ENCODE assay signal across 17 cellular contexts in genomic region chr1:111378806-111379205, GRCh38. TPM values are rescaled to one million over a fixed set of nuclear protein-coding genes. Genes with fewer than 3 reads are reported as not detected.
DNase-seq lines count a peak whose midpoint lies in the region; ATAC-seq and TF ChIP-seq lines count a peak whose summit lies in the region.
"Had no signal": no experiment of that assay in that cellular context is flagged by ENCODE, and none has a peak within 500 bp of the region (broad histone marks: within the 10 kb centered on the region; RNA-seq: fewer than 3 reads in every experiment).

No MANE protein-coding gene starts in this region.

- H3K9me3 ChIP-seq in HEK293 (ENCODE audit: control insufficient read depth, insufficient read depth, low read depth, low read length) (no peaks in the 10 kb centered on the region), mucosa of descending colon (no peaks in the 10 kb centered on the region)
- H3K9me3 ChIP-seq in naive thymus-derived CD4-positive, alpha-beta T cell (ENCODE audit: control insufficient read depth in 2 of 3, low read length in 3 of 3): no peaks in the 10 kb centered on the region

- CTCF ChIA-PET in HEK293 (lab: Yijun Ruan, JAX): interaction anchor here (0.6 kb wide), 1 partner anchor 11 kb away, joined by 3 read pairs; no protein-coding TSS in a partner anchor
- CTCF ChIA-PET in naive thymus-derived CD4-positive, alpha-beta T cell (lab: Charles Lee): no interaction called here

- intact Hi-C loops in mucosa of descending colon (cut with DNase I, micrococcal nuclease): no loop called here
- intact Hi-C loops in naive thymus-derived CD4-positive, alpha-beta T cell (cut with micrococcal nuclease): no loop called here

- no peaks in the 10 kb centered on the region for H3K36me3 Mint-ChIP-seq in naive thymus-derived CD4-positive, alpha-beta T cell
- H3K36me3 Mint-ChIP-seq: CD14-positive monocyte; CD8-positive, alpha-beta T cell had no signal

- DNase-seq in DMS 273 (lab: John Stamatoyannopoulos, UW; ENCODE audit: unreplicated experiment) (peak; percentile 27), DMS 273 treated with DMSO at 0.1 percent for 48 hours (lab: John Stamatoyannopoulos, UW) (no peak), NCI-H345 treated with DMSO at 0.1 percent for 48 hours (lab: John Stamatoyannopoulos, UW; ENCODE audit: unreplicated experiment) (peak; percentile 25), mucosa of descending colon (no peak), GF-D8 (lab: John Stamatoyannopoulos, UW) (no peak)
- DNase-seq in naive thymus-derived CD4-positive, alpha-beta T cell: no peak
- DNase-seq: CD8-positive, alpha-beta T cell; COR-L47; DND-41; GDM1; GM23248; IMR-90; KG1 had no signal

- ATAC-seq in mucosa of descending colon: peak; percentile 25
- ATAC-seq in naive thymus-derived CD4-positive, alpha-beta T cell: no peak
- ATAC-seq: CD8-positive, alpha-beta T cell; HCT116 had no signal

- H3K27ac Mint-ChIP-seq in naive thymus-derived CD4-positive, alpha-beta T cell: peak overlapping the region in 1 of 9 donors; percentile 73
- H3K27ac Mint-ChIP-seq: CD14-positive monocyte; CD8-positive, alpha-beta T cell had no signal

- TF ChIP-seq CTCF in HEK293 (tag by site-specific recombination; IDR thresholded peaks at IDR 0.05): no peak
- TF ChIP-seq CTCF in mucosa of descending colon (IDR thresholded peaks at IDR 0.05): no peak

- no peak overlapping the region for H3K4me3 Mint-ChIP-seq in naive thymus-derived CD4-positive, alpha-beta T cell
- H3K4me3 Mint-ChIP-seq: CD8-positive, alpha-beta T cell had no signal

- H3K27me3 Mint-ChIP-seq in naive thymus-derived CD4-positive, alpha-beta T cell: peaks cover 0 to 68% (median 25%) of the 10 kb centered on the region in 5 donors

- H3K4me1 ChIP-seq in HEK293 (ENCODE audit: control insufficient read depth, insufficient read depth, low read length): no peaks in the 10 kb centered on the region
- H3K4me1 ChIP-seq in mucosa of descending colon (ENCODE audit: low read depth): no peaks in the 10 kb centered on the region
- H3K4me1 ChIP-seq in naive thymus-derived CD4-positive, alpha-beta T cell (ENCODE audit: control insufficient read depth in 2 of 2, insufficient read depth in 2 of 2, low read length in 2 of 2): no peaks in the 10 kb centered on the region

- H3K27ac ChIP-seq in HEK293 (ENCODE audit: extremely low read depth, low read depth, low read length): no peak overlapping the region
- no peak overlapping the region for H3K27ac ChIP-seq in naive thymus-derived CD4-positive, alpha-beta T cell (ENCODE audit: low read depth, low read length)
- H3K27ac ChIP-seq: 22Rv1, GM23248 had no signal

- no peaks in the 10 kb centered on the region for H3K27me3 ChIP-seq in naive thymus-derived CD4-positive, alpha-beta T cell (ENCODE audit: control insufficient read depth in 2 of 2, insufficient read depth in 2 of 2, low read length in 2 of 2)

- H3K9me3 Mint-ChIP-seq in naive thymus-derived CD4-positive, alpha-beta T cell: no peaks in the 10 kb centered on the region
- H3K9me3 Mint-ChIP-seq: CD8-positive, alpha-beta T cell had no signal

- H3K4me3 ChIP-seq in HEK293 (ENCODE audit: low read depth, low read length) (no peak overlapping the region), mucosa of descending colon (no peak overlapping the region)
- H3K4me3 ChIP-seq in naive thymus-derived CD4-positive, alpha-beta T cell (ENCODE audit: low read length): no peak overlapping the region
- H3K4me3 ChIP-seq: GM23248 had no signal

- no peaks in the 10 kb centered on the region for H3K36me3 ChIP-seq in HEK293 (ENCODE audit: control insufficient read depth in 2 of 2, insufficient read depth in 1 of 2, low read length in 2 of 2)
- no peaks in the 10 kb centered on the region for H3K36me3 ChIP-seq in mucosa of descending colon (ENCODE audit: low read depth)
- H3K36me3 ChIP-seq in naive thymus-derived CD4-positive, alpha-beta T cell (ENCODE audit: control insufficient read depth in 2 of 3, insufficient read depth in 3 of 3, low read length in 3 of 3): no peaks in the 10 kb centered on the region

- POLR2A ChIA-PET in HEK293 (lab: Yijun Ruan, JAX): no interaction called here
- POLR2A ChIA-PET in naive thymus-derived CD4-positive, alpha-beta T cell (lab: Charles Lee): no interaction called here

- no peaks in the 10 kb centered on the region for H3K4me1 Mint-ChIP-seq in naive thymus-derived CD4-positive, alpha-beta T cell
- H3K4me1 Mint-ChIP-seq: CD14-positive monocyte had no signal

TF ChIP-seq in HEK293, 187 proteins besides CTCF, POLR2A, EP300 and RAD21:
- no peak for TF ChIP-seq REST (tag by site-specific recombination; IDR thresholded peaks at IDR 0.05)
- TF ChIP-seq ZNF777 (tag by site-specific recombination; IDR thresholded peaks at IDR 0.05; ENCODE audit: borderline replicate concordance): no peak
- no peak for TF ChIP-seq ZNF280C (tag by site-specific recombination; IDR thresholded peaks at IDR 0.05)
- TF ChIP-seq TRIM28 (IDR thresholded peaks at IDR 0.05; ENCODE audit: borderline replicate concordance, low read length): 0 out of 2 replicates have a peak, but pooled peaks have one; percentile 42
- peak; percentile 83; the same call in 1 of the 2 replicates for TF ChIP-seq ZNF140 (tag by site-specific recombination; IDR thresholded peaks at IDR 0.05)
- no peak for TF ChIP-seq MEIS1 (CRISPR knock-in tag; IDR thresholded peaks at IDR 0.05; ENCODE audit: borderline replicate concordance)
- TF ChIP-seq, protein P1, sequence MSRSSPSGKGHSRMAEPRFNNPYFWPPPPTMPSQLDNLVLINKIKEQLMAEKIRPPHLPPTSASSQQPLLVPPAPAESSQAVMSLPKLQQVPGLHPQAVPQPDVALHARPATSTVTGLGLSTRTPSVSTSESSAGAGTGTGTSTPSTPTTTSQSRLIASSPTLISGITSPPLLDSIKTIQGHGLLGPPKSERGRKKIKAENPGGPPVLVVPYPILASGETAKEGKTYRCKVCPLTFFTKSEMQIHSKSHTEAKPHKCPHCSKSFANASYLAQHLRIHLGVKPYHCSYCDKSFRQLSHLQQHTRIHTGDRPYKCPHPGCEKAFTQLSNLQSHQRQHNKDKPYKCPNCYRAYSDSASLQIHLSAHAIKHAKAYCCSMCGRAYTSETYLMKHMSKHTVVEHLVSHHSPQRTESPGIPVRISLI (tag by site-specific recombination; IDR thresholded peaks at IDR 0.05): no peak
- no peak for TF ChIP-seq KLF16 (tag by site-specific recombination; IDR thresholded peaks at IDR 0.05)
- TF ChIP-seq ZNF624 (tag by site-specific recombination; IDR thresholded peaks at IDR 0.05): no peak

RNA-seq across cellular contexts. Expression of gene OVGP1, which starts 48.7 kb away (rescaled TPM):
- total RNA-seq in mucosa of descending colon: 1 to 10 TPM; 2.0 to 3.1 (median 3.0) TPM
- 10 to 100 TPM in 1 of 5 experiments, 1 to 10 TPM in 3, under 1 TPM in 1; 0.68 to 12.5 (median 8.4) TPM for total RNA-seq in naive thymus-derived CD4-positive, alpha-beta T cell
- polyA plus RNA-seq in naive thymus-derived CD4-positive, alpha-beta T cell: 1 to 10 TPM in 1 of 2 donors, under 1 TPM in 1; 0.38 to 1.6 TPM

Comparison
In these comparisons a context has a peak if more than half of its experiments do, and no peak if none do; other contexts are left out.
1. DNase-seq: peak in DMS 273 (single experiment) and NCI-H345 treated with DMSO at 0.1 percent for 48 hours (single experiment); none in DMS 273 treated with DMSO at 0.1 percent for 48 hours (single experiment), mucosa of descending colon (0 of 3), GF-D8 (single experiment) and naive thymus-derived CD4-positive, alpha-beta T cell (0 of 9).